In the genomic region with DNA sequence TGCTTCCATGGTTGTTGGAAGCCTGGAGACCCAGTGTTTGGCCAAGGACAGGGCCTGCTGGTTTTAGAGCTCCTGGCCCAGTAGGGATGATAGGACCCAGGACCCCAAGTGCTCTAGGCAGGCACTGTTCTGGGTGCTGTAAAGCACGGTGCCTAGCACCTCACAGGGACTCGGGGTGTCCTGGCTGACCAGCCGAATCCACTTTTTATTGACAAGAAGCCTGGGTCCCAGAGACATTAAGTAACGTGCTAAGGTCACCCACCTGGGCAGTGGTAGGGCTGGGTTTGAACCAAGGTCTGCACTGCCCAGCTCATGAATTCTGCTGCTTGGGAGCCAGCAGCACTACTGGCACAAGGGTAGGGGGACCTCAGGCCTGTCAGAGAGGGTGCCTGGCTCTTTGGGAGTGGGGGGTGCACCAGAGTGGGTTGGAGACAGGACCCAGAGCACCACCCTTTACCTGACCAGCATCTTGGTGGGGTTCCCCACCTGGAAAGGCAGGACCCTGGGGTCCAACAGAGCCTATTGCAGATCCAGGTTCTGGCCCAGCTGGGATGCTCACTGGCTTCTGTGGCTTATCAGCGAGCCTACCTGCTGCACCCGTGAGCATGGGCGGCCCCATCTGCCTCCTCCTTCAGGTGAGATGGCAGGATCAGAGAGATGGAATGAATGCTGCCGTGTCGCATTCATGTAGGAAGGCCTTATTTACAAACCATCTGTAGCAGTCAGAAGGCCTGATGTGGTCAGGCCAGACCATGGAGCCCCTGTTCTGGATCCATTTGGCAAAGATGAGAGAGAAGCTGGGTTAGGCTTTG, we compare ENCODE assay signal across 22 cellular contexts. TPM values are rescaled to one million over a fixed set of nuclear protein-coding genes. Genes with fewer than 3 reads are reported as not detected.
DNase-seq lines count a peak whose midpoint lies in the region; ATAC-seq and TF ChIP-seq lines count a peak whose summit lies in the region.
"Had no signal": no experiment of that assay in that cellular context is flagged by ENCODE, and none has a peak within 500 bp of the region (broad histone marks: within the 10 kb centered on the region; RNA-seq: fewer than 3 reads in every experiment).

No MANE protein-coding gene starts in this region.

- H3K4me3 ChIP-seq in CD8-positive, alpha-beta memory T cell (ENCODE audit: low read length), result no peak overlapping the region
- H3K4me3 ChIP-seq in stomach, result no peak overlapping the region
- H3K4me3 ChIP-seq: smooth muscle cell, uterus had no signal

- H3K4me1 Mint-ChIP-seq in activated CD4-positive, alpha-beta T cell treated with anti-CD3 and anti-CD28 coated beads, Interleukin-2, amount 10 ng/mL, durations not matched to agents 24 days and 14 days, result peaks cover 29% of the 10 kb centered on the region
- peaks cover 47 to 58% (median 52%) of the 10 kb centered on the region in 3 donors for H3K4me1 Mint-ChIP-seq in CD8-positive, alpha-beta memory T cell
- peaks cover 69% of the 10 kb centered on the region for H3K4me1 Mint-ChIP-seq in brain
- H3K4me1 Mint-ChIP-seq in naive thymus-derived CD8-positive, alpha-beta T cell, result peaks cover 33 to 77% (median 62%) of the 10 kb centered on the region in 4 donors
- peaks cover 51% of the 10 kb centered on the region for H3K4me1 Mint-ChIP-seq in HFFc6 (ENCODE audit: low read depth)

- H3K4me1 ChIP-seq in CD8-positive, alpha-beta memory T cell (ENCODE audit: insufficient read depth, low read length), result peaks cover 28% of the 10 kb centered on the region
- H3K4me1 ChIP-seq in stomach, result peaks cover 15 to 72% (median 53%) of the 10 kb centered on the region in 4 donors
- H3K4me1 ChIP-seq: BE2C had no signal

- CTCF ChIA-PET in CD8-positive, alpha-beta memory T cell (lab: Charles Lee), result no interaction called here

- no peak overlapping the region for H3K4me3 Mint-ChIP-seq in activated CD4-positive, alpha-beta T cell treated with anti-CD3 and anti-CD28 coated beads, Interleukin-2, amount 10 ng/mL, durations not matched to agents 24 days and 14 days
- H3K4me3 Mint-ChIP-seq in CD8-positive, alpha-beta memory T cell, result peak overlapping the region in 1 of 7 donors; percentile 15
- H3K4me3 Mint-ChIP-seq in brain (no peak overlapping the region), HFFc6 (no peak overlapping the region)
- no peak overlapping the region for H3K4me3 Mint-ChIP-seq in naive thymus-derived CD8-positive, alpha-beta T cell
- H3K4me3 Mint-ChIP-seq: activated CD8-positive, alpha-beta T cell treated with anti-CD3 and anti-CD28 coated beads for 36 hours; mesothelial cell of epicardium; neural crest cell had no signal

- 91 to 100% (median 96%) methylated on average over 5 to 9 of the region's 9 CpGs for WGBS in stomach, 5 donors

- H3K36me3 ChIP-seq in CD8-positive, alpha-beta memory T cell (ENCODE audit: insufficient read depth, low read length), result no peaks in the 10 kb centered on the region
- H3K36me3 ChIP-seq in stomach, result no peaks in the 10 kb centered on the region
- H3K36me3 ChIP-seq: BE2C, uterus had no signal

- no peak for TF ChIP-seq EP300 in stomach (IDR thresholded peaks at IDR 0.05)

- H3K9me3 ChIP-seq in CD8-positive, alpha-beta memory T cell (ENCODE audit: low read length), result peaks cover 5% of the 10 kb centered on the region
- H3K9me3 ChIP-seq in stomach, result peaks cover 0 to 14% (median 7%) of the 10 kb centered on the region in 4 donors
- H3K9me3 ChIP-seq: BE2C had no signal

- intact Hi-C loops in activated CD4-positive, alpha-beta T cell treated with anti-CD3 and anti-CD28 coated beads, Interleukin-2, amount 10 ng/mL, durations not matched to agents 24 days and 14 days (cut with micrococcal nuclease), result no loop called here
- intact Hi-C loops in stomach (cut with DNase I; ENCODE audit: low total_unique reads), result no loop called here

- H3K27ac Mint-ChIP-seq in activated CD4-positive, alpha-beta T cell treated with anti-CD3 and anti-CD28 coated beads, Interleukin-2, amount 10 ng/mL, durations not matched to agents 24 days and 14 days, result peak overlapping the region; percentile 38
- peak overlapping the region in 6 of 8 donors; percentile 34 to 87 (median 64) for H3K27ac Mint-ChIP-seq in CD8-positive, alpha-beta memory T cell
- H3K27ac Mint-ChIP-seq in brain (peak overlapping the region in 3 of 5 experiments; percentile 16 to 51 (median 33)), HFFc6 (no peak overlapping the region)
- peak overlapping the region; percentile 41 to 92 (median 77) for H3K27ac Mint-ChIP-seq in naive thymus-derived CD8-positive, alpha-beta T cell

- H3K27me3 ChIP-seq in CD8-positive, alpha-beta memory T cell (ENCODE audit: insufficient read depth, low read length, poor library complexity, severe bottlenecking), result no peaks in the 10 kb centered on the region
- H3K27me3 ChIP-seq in stomach, result no peaks in the 10 kb centered on the region
- H3K27me3 ChIP-seq: BE2C, uterus had no signal

- TF ChIP-seq POLR2A in stomach (IDR thresholded peaks at IDR 0.05), result no peak

- no peak for TF ChIP-seq CTCF in brain (conservative IDR thresholded peaks at IDR 0.05)
- TF ChIP-seq CTCF in stomach (IDR thresholded peaks at IDR 0.05), result no peak
- no peak for TF ChIP-seq CTCF in HFFc6 (IDR thresholded peaks at IDR 0.05)

- no peak for ATAC-seq in naive thymus-derived CD8-positive, alpha-beta T cell
- ATAC-seq: activated CD8-positive, alpha-beta T cell treated with anti-CD3 and anti-CD28 coated beads for 36 hours; left colon; PC-3 had no signal

- POLR2A ChIA-PET in CD8-positive, alpha-beta memory T cell (lab: Charles Lee), result no interaction called here
- POLR2A ChIA-PET in naive thymus-derived CD8-positive, alpha-beta T cell (lab: Charles Lee), result interaction anchor here (1.8 kb wide), 1 partner anchor 11 kb away, joined by 10 read pairs; no protein-coding TSS in a partner anchor

- no peak for DNase-seq in activated CD4-positive, alpha-beta T cell treated with anti-CD3 and anti-CD28 coated beads, Interleukin-2, amount 10 ng/mL, durations not matched to agents 24 days and 14 days
- DNase-seq in activated CD4-positive, alpha-beta T cell treated with anti-CD3 and anti-CD28 coated beads for 1 hour, result no peak
- DNase-seq in CD8-positive, alpha-beta memory T cell, result no peak
- DNase-seq in naive thymus-derived CD8-positive, alpha-beta T cell, result no peak
- DNase-seq in stimulated activated CD4-positive, alpha-beta T cell treated with anti-CD3 and anti-CD28 coated beads, Interleukin-2, amount 100 ng/mL, for 24 hours, result no peak
- DNase-seq in stomach (no peak), HFFc6 (no peak)
- DNase-seq: 8988T; activated CD8-positive, alpha-beta T cell treated with anti-CD3 and anti-CD28 coated beads for 36 hours; activated naive CD4-positive, alpha-beta T cell treated with anti-CD3 and anti-CD28 coated beads, Interleukin-2, amount 50 U/mL, for 16 hours; BE2C; left colon; NCI-H187; NCI-H82; PC-3; SHP77 treated with DMSO at 0.1 percent for 48 hours; stimulated activated CD4-positive, alpha-beta T cell treated with anti-CD3 and anti-CD28 coated beads, Interleukin-4, amount 100 ng/mL, for 1 hour; uterus had no signal

- H3K27me3 Mint-ChIP-seq in activated CD4-positive, alpha-beta T cell treated with anti-CD3 and anti-CD28 coated beads, Interleukin-2, amount 10 ng/mL, durations not matched to agents 24 days and 14 days, result no peaks in the 10 kb centered on the region
- H3K27me3 Mint-ChIP-seq in CD8-positive, alpha-beta memory T cell, result no peaks in the 10 kb centered on the region
- H3K27me3 Mint-ChIP-seq in brain, result peaks cover 4% of the 10 kb centered on the region
- no peaks in the 10 kb centered on the region for H3K27me3 Mint-ChIP-seq in naive thymus-derived CD8-positive, alpha-beta T cell
- H3K27me3 Mint-ChIP-seq in HFFc6 (ENCODE audit: insufficient read depth), result no peaks in the 10 kb centered on the region; the same call in 1 of the 2 replicates
- H3K27me3 Mint-ChIP-seq: activated CD8-positive, alpha-beta T cell treated with anti-CD3 and anti-CD28 coated beads for 36 hours had no signal

- H3K36me3 Mint-ChIP-seq in activated CD4-positive, alpha-beta T cell treated with anti-CD3 and anti-CD28 coated beads, Interleukin-2, amount 10 ng/mL, durations not matched to agents 24 days and 14 days (ENCODE audit: low read depth), result peaks cover 36% of the 10 kb centered on the region
- H3K36me3 Mint-ChIP-seq in CD8-positive, alpha-beta memory T cell, result peaks cover 22 to 29% (median 29%) of the 10 kb centered on the region in 3 donors
- H3K36me3 Mint-ChIP-seq in brain (peaks cover 46% of the 10 kb centered on the region), HFFc6 (ENCODE audit: low read depth) (peaks cover 25% of the 10 kb centered on the region)
- H3K36me3 Mint-ChIP-seq in naive thymus-derived CD8-positive, alpha-beta T cell, result peaks cover 14 to 30% (median 16%) of the 10 kb centered on the region in 3 donors

- H3K9me3 Mint-ChIP-seq in activated CD4-positive, alpha-beta T cell treated with anti-CD3 and anti-CD28 coated beads, Interleukin-2, amount 10 ng/mL, durations not matched to agents 24 days and 14 days, result peaks cover 18% of the 10 kb centered on the region
- peaks cover 16 to 29% (median 20%) of the 10 kb centered on the region in 5 donors for H3K9me3 Mint-ChIP-seq in CD8-positive, alpha-beta memory T cell
- H3K9me3 Mint-ChIP-seq in brain, result peaks cover 19 to 41% (median 29%) of the 10 kb centered on the region in 5 experiments
- peaks cover 2 to 30% (median 13%) of the 10 kb centered on the region in 9 donors for H3K9me3 Mint-ChIP-seq in naive thymus-derived CD8-positive, alpha-beta T cell
- peaks cover 16% of the 10 kb centered on the region for H3K9me3 Mint-ChIP-seq in HFFc6

- H3K27ac ChIP-seq in CD8-positive, alpha-beta memory T cell (ENCODE audit: low read depth, low read length), result no peak overlapping the region
- no peak overlapping the region for H3K27ac ChIP-seq in stomach
- H3K27ac ChIP-seq: uterus had no signal

RNA-seq across cellular contexts. Expression of a gene that starts 52.0 kb away (rescaled TPM):
- 45.1 and 47.4 TPM in 2 replicates for total RNA-seq in activated CD4-positive, alpha-beta T cell treated with anti-CD3 and anti-CD28 coated beads, Interleukin-2, amount 10 ng/mL, durations not matched to agents 24 days and 14 days
- total RNA-seq in CD8-positive, alpha-beta memory T cell, result 10 to 100 TPM; 33.2 to 34.7 TPM
- polyA plus RNA-seq in CD8-positive, alpha-beta memory T cell, result 18.4 TPM
- 52.6 TPM for polyA plus RNA-seq in brain (ENCODE audit: insufficient read depth, low read depth, low replicate concordance)
- total RNA-seq in naive thymus-derived CD8-positive, alpha-beta T cell, result 10 to 100 TPM; 72.1 to 76.9 TPM
- polyA plus RNA-seq in naive thymus-derived CD8-positive, alpha-beta T cell, result 10 to 100 TPM in 1 of 3 donors, 1 to 10 TPM in 2; 3.8 to 18.3 (median 5.6) TPM
- 10 to 100 TPM; 12.8 to 80.1 (median 41.5) TPM for total RNA-seq in stomach
- 10 to 100 TPM; 10.4 to 14.7 (median 14.1) TPM for polyA plus RNA-seq in stomach
- 10 to 100 TPM; 28.0 to 41.3 (median 31.3) TPM for total RNA-seq in HFFc6 (2021; fragmentation: NEBNext Ultra II Directional; extraction: Animal tissue kit (Norgen Biotek cat#: 25700))
